ENCODE assay signal across 12 cellular contexts in the genomic region with DNA sequence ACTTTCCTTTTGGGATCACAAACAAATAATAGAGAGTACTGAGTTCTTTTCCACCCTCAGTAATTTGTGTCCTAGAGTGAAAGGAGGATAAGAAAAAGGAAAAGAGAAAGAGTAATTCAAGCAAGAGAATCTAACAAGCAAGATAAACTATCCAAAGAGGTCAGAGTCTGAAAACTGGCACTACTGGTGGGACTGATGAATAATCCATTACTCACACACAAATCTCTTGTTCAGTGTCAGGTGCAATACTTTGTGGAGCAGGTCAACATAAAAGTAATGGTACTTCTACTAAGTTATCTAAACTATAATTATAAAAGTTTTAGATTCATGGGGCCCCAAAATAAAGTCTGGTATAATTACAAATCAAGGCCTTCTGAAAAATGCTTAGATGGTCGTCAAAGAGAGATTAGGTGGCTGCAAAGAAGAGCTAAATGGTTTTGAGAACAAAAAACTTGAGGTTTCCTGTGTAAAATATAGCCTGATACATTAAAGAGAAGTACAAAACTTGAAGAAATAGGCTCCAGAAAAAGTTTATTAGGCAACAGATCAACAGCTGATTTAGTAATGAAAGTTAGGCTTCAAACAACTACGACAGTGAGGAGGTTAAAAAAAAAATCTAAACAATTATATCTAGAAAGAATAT.
A peak's percentile ranks its signal among the peaks of the same experiment; 100 is the strongest.
DNase-seq lines count a peak whose midpoint lies in the region; ATAC-seq and TF ChIP-seq lines count a peak whose summit lies in the region.
"Had no signal": no experiment of that assay in that cellular context is flagged by ENCODE, and none has a peak within 500 bp of the region (broad histone marks: within the 10 kb centered on the region; RNA-seq: fewer than 3 reads in every experiment).

No MANE protein-coding gene starts in this region.

- intact Hi-C loops in MCF 10A (cut with micrococcal nuclease) (no loop called here), breast epithelium (cut with DNase I; ENCODE audit: low total_unique reads) (no loop called here)

- H3K27ac Mint-ChIP-seq in MCF 10A (ENCODE audit: low read depth, unreplicated experiment) = no peak overlapping the region
- peak overlapping the region; percentile 22 for H3K27ac Mint-ChIP-seq in activated T-helper 17 cell treated with anti-CD3 and anti-CD28 coated beads, Interleukin-2, amount 50 U/mL, for 72 hours
- peak overlapping the region; percentile 51 for H3K27ac Mint-ChIP-seq in stimulated activated effector memory CD8-positive, alpha-beta T cell treated with anti-CD3 and anti-CD28 coated beads, Interleukin-12 subunit alpha, Interleukin-12 subunit beta, amount 100 ng/mL, for 72 hours

- peaks cover 2 to 4% of the 10 kb centered on the region in 2 donors for H3K9me3 ChIP-seq in breast epithelium
- H3K9me3 ChIP-seq: adrenal gland, upper lobe of right lung had no signal

- no TSS peak for BruUV-seq in MCF 10A (replicated peaks; lab: Mats Ljungman, UMichigan)

- TF ChIP-seq POLR2A in breast epithelium (IDR thresholded peaks at IDR 0.05) = no peak

- H3K9me3 Mint-ChIP-seq in MCF 10A (ENCODE audit: unreplicated experiment) = no peaks in the 10 kb centered on the region
- H3K9me3 Mint-ChIP-seq in activated T-helper 17 cell treated with anti-CD3 and anti-CD28 coated beads, Interleukin-2, amount 50 U/mL, for 72 hours = peaks cover 2% of the 10 kb centered on the region
- H3K9me3 Mint-ChIP-seq in stimulated activated effector memory CD8-positive, alpha-beta T cell treated with anti-CD3 and anti-CD28 coated beads, Interleukin-12 subunit alpha, Interleukin-12 subunit beta, amount 100 ng/mL, for 72 hours = no peaks in the 10 kb centered on the region

- no peak overlapping the region for H3K4me3 Mint-ChIP-seq in MCF 10A (ENCODE audit: unreplicated experiment)
- H3K4me3 Mint-ChIP-seq in activated T-helper 17 cell treated with anti-CD3 and anti-CD28 coated beads, Interleukin-2, amount 50 U/mL, for 72 hours = no peak overlapping the region
- peak overlapping the region; percentile 4 for H3K4me3 Mint-ChIP-seq in stimulated activated effector memory CD8-positive, alpha-beta T cell treated with anti-CD3 and anti-CD28 coated beads, Interleukin-12 subunit alpha, Interleukin-12 subunit beta, amount 100 ng/mL, for 72 hours

- peak; percentile 60 for ATAC-seq in activated T-helper 17 cell treated with anti-CD3 and anti-CD28 coated beads, Interleukin-2, amount 50 U/mL, for 72 hours (replicated peaks)
- peak; percentile 80 for ATAC-seq in stimulated activated effector memory CD8-positive, alpha-beta T cell treated with anti-CD3 and anti-CD28 coated beads, Interleukin-12 subunit alpha, Interleukin-12 subunit beta, amount 100 ng/mL, for 72 hours
- ATAC-seq: upper lobe of right lung had no signal

- H3K4me1 Mint-ChIP-seq in MCF 10A (ENCODE audit: insufficient read depth, unreplicated experiment) = peaks cover 17% of the 10 kb centered on the region
- peaks cover 9% of the 10 kb centered on the region for H3K4me1 Mint-ChIP-seq in activated T-helper 17 cell treated with anti-CD3 and anti-CD28 coated beads, Interleukin-2, amount 50 U/mL, for 72 hours
- H3K4me1 Mint-ChIP-seq in stimulated activated effector memory CD8-positive, alpha-beta T cell treated with anti-CD3 and anti-CD28 coated beads, Interleukin-12 subunit alpha, Interleukin-12 subunit beta, amount 100 ng/mL, for 72 hours = peaks cover 18% of the 10 kb centered on the region

- H3K27me3 ChIP-seq in breast epithelium = no peaks in the 10 kb centered on the region
- H3K27me3 ChIP-seq: adrenal gland, upper lobe of right lung had no signal

- H3K27ac ChIP-seq in breast epithelium = no peak overlapping the region
- H3K27ac ChIP-seq: upper lobe of right lung had no signal

- TF ChIP-seq CTCF in MCF 10A (IDR thresholded peaks at IDR 0.05; ENCODE audit: unreplicated experiment) (no peak), breast epithelium (IDR thresholded peaks at IDR 0.05) (no peak), fibroblast of the aortic adventitia (IDR thresholded peaks at IDR 0.05; ENCODE audit: insufficient read depth, low read length) (no peak)

- H3K4me3 ChIP-seq in breast epithelium (no peak overlapping the region), fibroblast of the aortic adventitia (ENCODE audit: low read depth, low read length) (no peak overlapping the region)
- H3K4me3 ChIP-seq: adrenal gland, upper lobe of right lung had no signal

- H3K36me3 ChIP-seq in breast epithelium = no peaks in the 10 kb centered on the region
- H3K36me3 ChIP-seq: adrenal gland, upper lobe of right lung had no signal

- H3K4me1 ChIP-seq in breast epithelium = peaks cover 0 to 4% of the 10 kb centered on the region in 2 donors
- H3K4me1 ChIP-seq: upper lobe of right lung had no signal

- POLR2A ChIA-PET in MCF 10A (lab: Yijun Ruan, JAX) = interaction anchor here (1.0 to 3.8 kb wide), 2 partner anchors 10 to 108 kb away, joined by 3 to 34 read pairs; no protein-coding TSS in a partner anchor

- CTCF ChIA-PET in MCF 10A (lab: Yijun Ruan, JAX) = interaction anchor here (0.5 to 0.6 kb wide), 2 partner anchors 20 to 60 kb away, joined by 3 to 4 read pairs; no protein-coding TSS in a partner anchor

- DNase-seq in MCF 10A (ENCODE audit: unreplicated experiment) = peak; percentile 42
- DNase-seq in breast epithelium (ENCODE audit: low spot score in 2 of 2) = no peak
- peak; percentile 49 for DNase-seq in fibroblast of the aortic adventitia (ENCODE audit: low read depth)
- DNase-seq in stimulated activated effector memory CD8-positive, alpha-beta T cell treated with anti-CD3 and anti-CD28 coated beads, Interleukin-12 subunit alpha, Interleukin-12 subunit beta, amount 100 ng/mL, for 72 hours (ENCODE audit: low spot score in 2 of 2) = no peak
- no peak for DNase-seq in hepatic stellate cell (ENCODE audit: low spot score)
- DNase-seq in iPS-NIHi7 (ENCODE audit: extremely low spot score) = no peak
- DNase-seq in NCI-H1105 treated with DMSO at 0.1 percent for 48 hours (lab: John Stamatoyannopoulos, UW) = no peak
- DNase-seq: NCI-H1694, T-helper 9 cell, upper lobe of right lung had no signal

- no peaks in the 10 kb centered on the region for H3K36me3 Mint-ChIP-seq in MCF 10A (ENCODE audit: insufficient read depth, unreplicated experiment)
- H3K36me3 Mint-ChIP-seq in activated T-helper 17 cell treated with anti-CD3 and anti-CD28 coated beads, Interleukin-2, amount 50 U/mL, for 72 hours (ENCODE audit: low read depth) = no peaks in the 10 kb centered on the region
- no peaks in the 10 kb centered on the region for H3K36me3 Mint-ChIP-seq in stimulated activated effector memory CD8-positive, alpha-beta T cell treated with anti-CD3 and anti-CD28 coated beads, Interleukin-12 subunit alpha, Interleukin-12 subunit beta, amount 100 ng/mL, for 72 hours

- no peaks in the 10 kb centered on the region for H3K27me3 Mint-ChIP-seq in MCF 10A (ENCODE audit: insufficient read depth, unreplicated experiment)
- no peaks in the 10 kb centered on the region for H3K27me3 Mint-ChIP-seq in activated T-helper 17 cell treated with anti-CD3 and anti-CD28 coated beads, Interleukin-2, amount 50 U/mL, for 72 hours

Comparison
In these comparisons a context has a peak if more than half of its experiments do, and no peak if none do; other contexts are left out.
1. DNase-seq: peak in MCF 10A (single experiment) and fibroblast of the aortic adventitia (single experiment); none in breast epithelium (0 of 2), stimulated activated effector memory CD8-positive, alpha-beta T cell treated with anti-CD3 and anti-CD28 coated beads, Interleukin-12 subunit alpha, Interleukin-12 subunit beta, amount 100 ng/mL, for 72 hours (0 of 2), hepatic stellate cell (single experiment), iPS-NIHi7 (single experiment) and NCI-H1105 treated with DMSO at 0.1 percent for 48 hours (single experiment).